Comparison of ENCODE assay signal across 22 cellular contexts in genomic region chr12:30646821-30647220, GRCh38.
"Had no signal": no experiment of that assay in that cellular context is flagged by ENCODE, and none has a peak within 500 bp of the region (broad histone marks: within the 10 kb centered on the region; RNA-seq: fewer than 3 reads in every experiment).

No MANE protein-coding gene starts in this region.

- H2AFZ ChIP-seq: hepatocyte had no signal

- H3K4me2 ChIP-seq: hepatocyte had no signal

- H3K27ac ChIP-seq: coronary artery, epithelial cell of prostate, esophagus muscularis mucosa, hepatocyte, right atrium auricular region, sigmoid colon, skin epidermis, thoracic aorta had no signal

- H3K27me3 ChIP-seq: esophagus muscularis mucosa, hepatocyte, right atrium auricular region, sigmoid colon had no signal

- H3K79me2 ChIP-seq: hepatocyte had no signal

- ATAC-seq: left lobe of liver; mucosa of descending colon; naive thymus-derived CD8-positive, alpha-beta T cell; stimulated activated naive B cell treated with anti-CD40 and anti-IgM and Interleukin-4, amounts not matched to agents 10 μg/mL and 1 μg/mL and 100 μg/mL, for 72 hours; stimulated activated naive CD8-positive, alpha-beta T cell treated with anti-CD3 and anti-CD28 coated beads, Interleukin-15, amount 100 ng/mL, for 72 hours had no signal

- H3K9me3 ChIP-seq: esophagus muscularis mucosa, mucosa of descending colon, right atrium auricular region, sigmoid colon, thoracic aorta had no signal

- H3K4me1 ChIP-seq: right atrium auricular region had no signal

- H3K4me3 ChIP-seq: coronary artery, esophagus muscularis mucosa, hepatocyte, mucosa of descending colon, right atrium auricular region, sigmoid colon, skin epidermis, thoracic aorta had no signal

- DNase-seq: effector CD4-positive, alpha-beta T cell; foreskin melanocyte; head of caudate nucleus; kidney glomerular epithelial cell; mammary epithelial cell; mucosa of descending colon; naive thymus-derived CD8-positive, alpha-beta T cell; posterior cingulate gyrus; sigmoid colon; stimulated activated CD4-positive, alpha-beta T cell treated with anti-CD3 and anti-CD28 coated beads, Interleukin-2, amount 100 ng/mL, for 24 hours; stimulated activated CD4-positive, alpha-beta T cell treated with anti-CD3 and anti-CD28 coated beads, Interleukin-4, amount 100 ng/mL, for 4 hours; stimulated activated naive B cell treated with anti-CD40 and anti-IgM and Interleukin-4, amounts not matched to agents 10 μg/mL and 1 μg/mL and 100 μg/mL, for 72 hours; stimulated activated naive CD8-positive, alpha-beta T cell treated with anti-CD3 and anti-CD28 coated beads, Interleukin-15, amount 100 ng/mL, for 72 hours; trophoblast cell had no signal
